ENCODE assay signal across 24 cellular contexts in the genomic region with DNA sequence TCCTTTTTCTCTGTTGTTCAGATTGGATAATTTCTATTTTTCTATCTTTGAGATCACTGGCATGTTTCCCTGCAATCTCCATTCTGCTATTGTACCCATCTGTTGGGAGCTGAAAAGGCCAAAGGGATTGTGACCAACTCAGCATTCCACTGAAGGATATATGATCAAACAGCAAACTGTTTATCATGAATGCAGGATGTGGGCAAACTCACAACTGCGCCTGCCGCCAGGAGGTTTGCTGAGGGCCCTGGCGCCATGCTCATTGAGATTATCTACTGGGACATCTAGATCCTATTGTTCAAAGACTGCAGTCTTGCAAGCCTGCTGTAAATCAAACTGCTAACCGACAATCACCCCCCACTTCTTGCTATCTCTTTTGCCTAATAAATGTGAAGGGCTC. TPM values are rescaled to one million over a fixed set of nuclear protein-coding genes. Genes with fewer than 3 reads are reported as not detected.
A peak's percentile ranks its signal among the peaks of the same experiment; 100 is the strongest.
DNase-seq lines count a peak whose midpoint lies in the region; ATAC-seq, FAIRE-seq and TF ChIP-seq lines count a peak whose summit lies in the region.
"Had no signal": no experiment of that assay in that cellular context is flagged by ENCODE, and none has a peak within 500 bp of the region (broad histone marks: within the 10 kb centered on the region; RNA-seq: fewer than 3 reads in every experiment).

No MANE protein-coding gene starts in this region.

- TF ChIP-seq CTCF in lower lobe of right lung (IDR thresholded peaks at IDR 0.05) = no peak

- no peaks in the 10 kb centered on the region for H3K27me3 ChIP-seq in BLaER1
- H3K27me3 ChIP-seq in lower lobe of right lung (ENCODE audit: low read depth) = peaks cover 4% of the 10 kb centered on the region
- H3K27me3 ChIP-seq: breast epithelium, right atrium auricular region, upper lobe of right lung had no signal

- H3K27ac ChIP-seq in BLaER1 (peak overlapping the region; percentile 98; the same call in 1 of the 2 replicates), lower lobe of right lung (peak overlapping the region; percentile 53)
- H3K27ac ChIP-seq: right atrium auricular region, upper lobe of right lung, VCaP had no signal

- H3K36me3 ChIP-seq in BLaER1 (no peaks in the 10 kb centered on the region), lower lobe of right lung (no peaks in the 10 kb centered on the region)
- H3K36me3 ChIP-seq: breast epithelium, right atrium auricular region, upper lobe of right lung had no signal

- intact Hi-C loops in lower lobe of right lung (cut with DNase I) = loop anchor here (10.0 kb wide), 1 partner anchor 82 kb away; no protein-coding TSS in a partner anchor

- H3K9ac ChIP-seq in BLaER1 = no peak overlapping the region

- peak overlapping the region; percentile 88 for H3K4me2 ChIP-seq in BLaER1

- H3K4me1 ChIP-seq in BLaER1 (peaks cover 65% of the 10 kb centered on the region), lower lobe of right lung (peaks cover 18% of the 10 kb centered on the region)
- H3K4me1 ChIP-seq: breast epithelium had no signal

- TF ChIP-seq POLR2A in H54 (IDR thresholded peaks at IDR 0.05; ENCODE audit: low read depth, low read length) = no peak

- peaks cover 7% of the 10 kb centered on the region for H4K20me1 ChIP-seq in BLaER1

- DNase-seq in H4 (ENCODE audit: low spot score) = peak; percentile 55
- DNase-seq in RPMI7951 (ENCODE audit: low read depth) = peak; percentile 50
- no peak for DNase-seq in lower lobe of right lung
- no peak for DNase-seq in HCEC 1CT
- no peak for DNase-seq in NCI-H2196 treated with DMSO at 0.1 percent for 48 hours (lab: John Stamatoyannopoulos, UW; ENCODE audit: unreplicated experiment)
- DNase-seq in H54 (ENCODE audit: insufficient read length, low spot score) = no peak
- DNase-seq: activated CD4-positive, alpha-beta T cell treated with anti-CD3 and anti-CD28 coated beads for 48 hours; activated naive CD4-positive, alpha-beta T cell treated with Interleukin-2 at 50 U/mL for 16 hours; activated T-cell treated with anti-CD3 and anti-CD28 coated beads, Interleukin-2, amount 50 U/mL, for 4 hours; C1 segment of cervical spinal cord; Caco-2; erythroblast; kidney; NCI-H1417 treated with DMSO at 0.1 percent for 48 hours; NCI-H2081 treated with DMSO at 0.1 percent for 48 hours; NCI-H345; RPMI8226; upper lobe of right lung had no signal

- ATAC-seq in lower lobe of right lung (no peak), GM21526 (IDR thresholded peaks at IDR 0.05; ENCODE audit: low FRiP score, unreplicated experiment) (no peak)
- ATAC-seq: activated T-cell treated with anti-CD3 and anti-CD28 coated beads, Interleukin-2, amount 50 U/mL, for 4 hours; upper lobe of right lung had no signal

- H3K4me3 ChIP-seq in BLaER1 = no peak overlapping the region
- H3K4me3 ChIP-seq in lower lobe of right lung = no peak overlapping the region
- H3K4me3 ChIP-seq: breast epithelium, lung, right atrium auricular region, upper lobe of right lung had no signal

- no peak for FAIRE-seq in H54 (lab: Jason Lieb, UNC)
- FAIRE-seq: kidney had no signal

- H3K9me3 ChIP-seq in BLaER1 (no peaks in the 10 kb centered on the region; the same call in 1 of the 2 replicates), lower lobe of right lung (no peaks in the 10 kb centered on the region)
- H3K9me3 ChIP-seq: breast epithelium, Caco-2, right atrium auricular region, upper lobe of right lung had no signal

RNA-seq across cellular contexts. Expression of a gene that starts 3.8 kb away (rescaled TPM):
- 124 and 134 TPM in 2 replicates for total RNA-seq in H4 (2014; rRNA removed; shearing (Covaris generic))
- 527 and 564 TPM in 2 replicates for total RNA-seq in RPMI7951 (2014; rRNA removed; shearing (Covaris generic))
- 291 TPM for total RNA-seq in lower lobe of right lung

Comparison
In these comparisons a context has a peak if more than half of its experiments do, and no peak if none do; other contexts are left out.
1. DNase-seq: peak in H4 (single experiment) and RPMI7951 (single experiment); none in lower lobe of right lung (single experiment), HCEC 1CT (single experiment), NCI-H2196 treated with DMSO at 0.1 percent for 48 hours (single experiment) and H54 (single experiment).